Comparison of ENCODE assay signal across 17 cellular contexts in genomic region chr7:72492446-72492845, GRCh38.
DNase-seq lines count a peak whose midpoint lies in the region; ATAC-seq, FAIRE-seq and TF ChIP-seq lines count a peak whose summit lies in the region.
"Had no signal": no experiment of that assay in that cellular context is flagged by ENCODE, and none has a peak within 500 bp of the region (broad histone marks: within the 10 kb centered on the region; RNA-seq: fewer than 3 reads in every experiment).

No MANE protein-coding gene starts in this region.

- H4K8ac ChIP-seq in H1 (ENCODE audit: extremely low read depth, insufficient read depth, low read length), result peak overlapping the region; percentile 85

- H3K4me1 Mint-ChIP-seq in activated CD4-positive, alpha-beta T cell treated with anti-CD3 and anti-CD28 coated beads for 36 hours, result no peaks in the 10 kb centered on the region

- H3K4me1 ChIP-seq in H1 (replicated peaks in 1 of 4; ENCODE audit: control insufficient read depth in 3 of 4, insufficient read depth in 4 of 4, low read length in 3 of 4) (no peaks in the 10 kb centered on the region), right cardiac atrium (ENCODE audit: control insufficient read depth, insufficient read depth, low read length) (no peaks in the 10 kb centered on the region), gastrocnemius medialis (no peaks in the 10 kb centered on the region)
- H3K4me1 ChIP-seq: BLaER1 had no signal

- DNase-seq in NCI-H1092 treated with DMSO at 0.1 percent for 48 hours (lab: John Stamatoyannopoulos, UW), result peak; percentile 49
- peak; percentile 16 for DNase-seq in NCI-H69 (lab: John Stamatoyannopoulos, UW)
- DNase-seq in H1 (ENCODE audit: low read depth in 1 of 2, low spot score in 2 of 2), result peak in 1 of 2 experiments; percentile 36
- DNase-seq in right cardiac atrium, result peak; percentile 32 to 84 (median 80)
- no peak for DNase-seq in NCI-H524 treated with DMSO at 0.1 percent for 48 hours (lab: John Stamatoyannopoulos, UW)
- DNase-seq in activated naive CD4-positive, alpha-beta T cell treated with Interleukin-2 at 50 U/mL for 16 hours, result no peak
- no peak for DNase-seq in gastrocnemius medialis
- DNase-seq in activated CD4-positive, alpha-beta T cell treated with anti-CD3 and anti-CD28 coated beads for 36 hours, result no peak
- DNase-seq: NCI-H2029, NCI-H526, SHP77, T-helper 17 cell had no signal

- H3K4me3 Mint-ChIP-seq in activated CD4-positive, alpha-beta T cell treated with anti-CD3 and anti-CD28 coated beads for 36 hours, result no peak overlapping the region
- H3K4me3 Mint-ChIP-seq: T-helper 17 cell had no signal

- WGBS in H1 (ENCODE audit: extremely low coverage in 1 of 2, insufficient coverage in 1 of 2, insufficient read length in 1 of 2, insufficient replicate concordance in 2 of 2, low coverage in 1 of 2, low lambda C conversion rate in 2 of 2, missing lambda C conversion rate in 1 of 2), 2 experiments, result 90% methylated on average over 8 of the region's 8 CpGs; no CpG with 5 or more reads in 1 of the 2 experiments
- WGBS in right cardiac atrium, result 46% methylated on average over 8 of the region's 8 CpGs

- FAIRE-seq in H1 (lab: Jason Lieb, UNC), result no peak
- FAIRE-seq: GM18507, HTR-8/SVneo had no signal

- H3K9me3 ChIP-seq in H1 (ENCODE audit: insufficient read depth in 2 of 2, low read depth in 1 of 2, low read length in 1 of 2) (no peaks in the 10 kb centered on the region), right cardiac atrium (ENCODE audit: control insufficient read depth, low read length) (no peaks in the 10 kb centered on the region), gastrocnemius medialis (peaks cover 0 to 6% (median 1%) of the 10 kb centered on the region in 3 donors)

- TF ChIP-seq POLR2A in H1 (IDR thresholded peaks at IDR 0.05; ENCODE audit: control extremely low read depth in 1 of 2, low read depth in 2 of 2, low read length in 2 of 2) (no peak), gastrocnemius medialis (IDR thresholded peaks at IDR 0.05) (no peak)

- no peak overlapping the region for H3K27ac ChIP-seq in H1 (ENCODE audit: low read depth, low read length)
- H3K27ac ChIP-seq in right cardiac atrium (ENCODE audit: low read length), result no peak overlapping the region
- H3K27ac ChIP-seq in gastrocnemius medialis, result no peak overlapping the region
- H3K27ac ChIP-seq: BLaER1 had no signal

- no peak overlapping the region for H3K18ac ChIP-seq in H1 (ENCODE audit: extremely low read depth, low read length)

- no peak overlapping the region for H3K23ac ChIP-seq in H1 (ENCODE audit: insufficient read length)

- H2BK20ac ChIP-seq in H1 (ENCODE audit: low read length), result no peak overlapping the region

- H3K4ac ChIP-seq in H1 (replicated peaks; ENCODE audit: insufficient read length, low read depth, low read length), result no peak overlapping the region

- H4K5ac ChIP-seq in H1 (ENCODE audit: insufficient read length, low read depth, low read length), result no peak overlapping the region

- in situ Hi-C loops in gastrocnemius medialis (cut with MboI; ENCODE audit: low sequenced_read_pairs in 4 of 4), result no loop called here

- no peak overlapping the region for H2BK5ac ChIP-seq in H1 (ENCODE audit: low read depth, low read length)

- no peak overlapping the region for H4K91ac ChIP-seq in H1 (replicated peaks; ENCODE audit: insufficient read length, low read length)

- intact Hi-C loops in right cardiac atrium (cut with DNase I) (loop anchor here in 1 of 4 donors (10.0 kb wide), 1 partner anchor 738 kb away; no protein-coding TSS in a partner anchor), gastrocnemius medialis (cut with DNase I; ENCODE audit: low total_unique reads) (no loop called here)
- intact Hi-C loops in activated CD4-positive, alpha-beta T cell treated with anti-CD3 and anti-CD28 coated beads for 36 hours (cut with DNase I, micrococcal nuclease), result no loop called here

- H2BK120ac ChIP-seq in H1 (replicated peaks; ENCODE audit: low read depth, low read length), result no peak overlapping the region

- H3K27me3 Mint-ChIP-seq in activated CD4-positive, alpha-beta T cell treated with anti-CD3 and anti-CD28 coated beads for 36 hours, result peaks cover 4% of the 10 kb centered on the region

- no peak overlapping the region for H3K27ac Mint-ChIP-seq in activated CD4-positive, alpha-beta T cell treated with anti-CD3 and anti-CD28 coated beads for 36 hours
- H3K27ac Mint-ChIP-seq: T-helper 17 cell had no signal

- no peak overlapping the region for H3K4me2 ChIP-seq in H1 (ENCODE audit: insufficient read depth in 1 of 2, low read depth in 2 of 2, low read length in 2 of 2)
- H3K4me2 ChIP-seq: BLaER1 had no signal

- no peaks in the 10 kb centered on the region; the same call in 1 of the 2 replicates for H3K23me2 ChIP-seq in H1 (ENCODE audit: low read depth, low read length)

- no peaks in the 10 kb centered on the region for H3K79me1 ChIP-seq in H1 (ENCODE audit: low read depth, low read length)

- no peak overlapping the region for H2BK12ac ChIP-seq in H1 (ENCODE audit: low read depth, low read length)

- no peaks in the 10 kb centered on the region for H3K27me3 ChIP-seq in H1 (replicated peaks in 1 of 4; ENCODE audit: control insufficient read depth in 3 of 4, extremely low read depth in 1 of 4, insufficient read depth in 3 of 4, low read length in 3 of 4)
- no peaks in the 10 kb centered on the region for H3K27me3 ChIP-seq in right cardiac atrium (ENCODE audit: control insufficient read depth, insufficient read depth)
- no peaks in the 10 kb centered on the region for H3K27me3 ChIP-seq in gastrocnemius medialis
- H3K27me3 ChIP-seq: BLaER1 had no signal

- ATAC-seq in right cardiac atrium (peak; percentile 63 to 83), gastrocnemius medialis (no peak)
- ATAC-seq in activated CD4-positive, alpha-beta T cell treated with anti-CD3 and anti-CD28 coated beads for 36 hours, result no peak
- ATAC-seq: HCT116, Panc1, T-helper 17 cell had no signal

- H3K9ac ChIP-seq in H1 (replicated peaks in 1 of 4; ENCODE audit: extremely low read depth in 1 of 4, low read depth in 3 of 4, low read length in 3 of 4), result no peak overlapping the region
- H3K9ac ChIP-seq: BLaER1 had no signal

- no peak for TF ChIP-seq RAD21 in H1 (IDR thresholded peaks at IDR 0.05 in 1 of 2, conservative IDR thresholded peaks at IDR 0.05 in 1 of 2; ENCODE audit: low read depth in 2 of 2, low read length in 2 of 2)

- TF ChIP-seq EP300 in H1 (IDR thresholded peaks at IDR 0.05; ENCODE audit: borderline replicate concordance in 1 of 2, low read depth in 2 of 2, low read length in 2 of 2), result no peak

- H3K4me3 ChIP-seq in H1 (ENCODE audit: extremely low read depth in 1 of 4, insufficient read depth in 2 of 4, low read depth in 3 of 4, low read length in 4 of 4), result no peak overlapping the region
- H3K4me3 ChIP-seq in right cardiac atrium (ENCODE audit: low read length), result no peak overlapping the region
- H3K4me3 ChIP-seq in gastrocnemius medialis, result no peak overlapping the region
- H3K4me3 ChIP-seq: BLaER1 had no signal

- no peaks in the 10 kb centered on the region for H4K20me1 ChIP-seq in H1 (replicated peaks in 1 of 2; ENCODE audit: control insufficient read depth in 1 of 2, insufficient read depth in 2 of 2, low read length in 2 of 2)
- H4K20me1 ChIP-seq: BLaER1 had no signal

- no peak overlapping the region for H3K56ac ChIP-seq in H1 (replicated peaks; ENCODE audit: insufficient read length, low read depth, low read length)

- no peak overlapping the region for H2BK15ac ChIP-seq in H1 (ENCODE audit: low read length)

- H3K14ac ChIP-seq in H1 (ENCODE audit: insufficient read length), result no peak overlapping the region

- CTCF ChIA-PET in H1 (lab: Charles Lee; ENCODE audit: partially characterized antibody), result interaction anchor here (0.5 to 4.0 kb wide), 8 partner anchors 12 to 908 kb away, joined by 3 to 30 read pairs (median 4); no protein-coding TSS in a partner anchor
- CTCF ChIA-PET in activated CD4-positive, alpha-beta T cell treated with anti-CD3 and anti-CD28 coated beads for 36 hours (lab: Charles Lee), result interaction anchor here (1.0 kb wide), 1 partner anchor 293 kb away, joined by 3 read pairs; no protein-coding TSS in a partner anchor

- no peaks in the 10 kb centered on the region for H3K79me2 ChIP-seq in H1 (ENCODE audit: control insufficient read depth in 1 of 2, insufficient read depth in 2 of 2, low read length in 2 of 2)

- H3K9me3 Mint-ChIP-seq in activated CD4-positive, alpha-beta T cell treated with anti-CD3 and anti-CD28 coated beads for 36 hours (ENCODE audit: low read depth), result peaks cover 5% of the 10 kb centered on the region

- no peak overlapping the region for H2AFZ ChIP-seq in H1 (ENCODE audit: low read length)

- H2AK5ac ChIP-seq in H1 (ENCODE audit: low read depth, low read length), result no peak overlapping the region

- POLR2A ChIA-PET in H1 (lab: Charles Lee; ENCODE audit: partially characterized antibody), result no interaction called here
- POLR2A ChIA-PET in activated CD4-positive, alpha-beta T cell treated with anti-CD3 and anti-CD28 coated beads for 36 hours (lab: Charles Lee), result no interaction called here

- no peaks in the 10 kb centered on the region for H3K36me3 Mint-ChIP-seq in activated CD4-positive, alpha-beta T cell treated with anti-CD3 and anti-CD28 coated beads for 36 hours (ENCODE audit: low read depth)

- H3K36me3 ChIP-seq in H1 (ENCODE audit: control insufficient read depth in 2 of 4, insufficient read depth in 4 of 4, low read length in 3 of 4) (no peaks in the 10 kb centered on the region), gastrocnemius medialis (no peaks in the 10 kb centered on the region)
- H3K36me3 ChIP-seq: BLaER1 had no signal

- no peak for TF ChIP-seq CTCF in H1 (IDR thresholded peaks at IDR 0.05; ENCODE audit: control extremely low read depth in 1 of 3, insufficient read depth in 1 of 3, low read depth in 1 of 3, low read length in 3 of 3)
- TF ChIP-seq CTCF in gastrocnemius medialis (IDR thresholded peaks at IDR 0.05 in 4 of 5, conservative IDR thresholded peaks at IDR 0.05 in 1 of 5), result no peak

TF ChIP-seq in H1, 55 proteins besides CTCF, POLR2A, EP300 and RAD21 (continues in another document):
- no peak for TF ChIP-seq HDAC6 (IDR thresholded peaks at IDR 0.05; ENCODE audit: low read depth, low read length)
- TF ChIP-seq CTBP2 (IDR thresholded peaks at IDR 0.05; ENCODE audit: borderline replicate concordance, insufficient read depth, insufficient read length, low read length), result no peak
- no peak for TF ChIP-seq KDM5A (IDR thresholded peaks at IDR 0.05; ENCODE audit: low read length)
- TF ChIP-seq FOSL1 (IDR thresholded peaks at IDR 0.05; ENCODE audit: insufficient read depth, low read depth, low read length), result no peak
- TF ChIP-seq TCF12 (IDR thresholded peaks at IDR 0.05; ENCODE audit: low read depth, low read length), result no peak
- no peak for TF ChIP-seq RNF2 (IDR thresholded peaks at IDR 0.05; ENCODE audit: borderline replicate concordance, low read depth, low read length, missing control alignments, poor library complexity, severe bottlenecking)
- TF ChIP-seq POU5F1 (IDR thresholded peaks at IDR 0.05; ENCODE audit: low read depth, low read length), result no peak

Comparison
In these comparisons a context has a peak if more than half of its experiments do, and no peak if none do; other contexts are left out.
1. DNase-seq: peak in NCI-H1092 treated with DMSO at 0.1 percent for 48 hours (single experiment), NCI-H69 (single experiment) and right cardiac atrium (3 of 3); none in NCI-H524 treated with DMSO at 0.1 percent for 48 hours (single experiment), activated naive CD4-positive, alpha-beta T cell treated with Interleukin-2 at 50 U/mL for 16 hours (single experiment), gastrocnemius medialis (0 of 2) and activated CD4-positive, alpha-beta T cell treated with anti-CD3 and anti-CD28 coated beads for 36 hours (single experiment).
2. ATAC-seq: peak in right cardiac atrium (2 of 2); none in gastrocnemius medialis (0 of 2) and activated CD4-positive, alpha-beta T cell treated with anti-CD3 and anti-CD28 coated beads for 36 hours (single experiment).